ENCODE assay signal across 3 cellular contexts in the genomic region with DNA sequence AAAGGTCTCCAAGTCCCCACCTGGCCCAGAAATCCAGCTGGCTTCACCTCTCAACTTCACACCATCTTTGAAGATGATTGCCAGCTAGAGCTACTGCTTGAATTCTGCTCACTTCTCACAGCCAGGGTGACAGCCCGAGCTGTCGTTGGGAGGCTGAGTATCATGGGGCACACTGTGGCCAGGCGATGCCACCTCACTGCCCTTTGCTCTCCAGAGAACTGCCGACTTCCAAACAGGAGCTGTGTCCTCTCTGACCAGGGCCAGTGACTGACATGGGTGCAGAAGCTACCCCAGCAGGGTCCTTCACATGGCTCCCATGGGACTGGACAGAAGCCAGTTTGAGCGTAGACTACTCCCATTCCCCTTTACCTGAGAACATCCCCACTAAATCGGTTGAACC.
"Had no signal": no experiment of that assay in that cellular context is flagged by ENCODE, and none has a peak within 500 bp of the region (broad histone marks: within the 10 kb centered on the region; RNA-seq: fewer than 3 reads in every experiment).

No MANE protein-coding gene starts in this region.

- ATAC-seq: GM12878 had no signal

- H3K4me3 ChIP-seq: GM12878 had no signal

- DNase-seq: GDM1, GF-D8 had no signal
